20 cellular contexts compared by ENCODE assay signal in genomic region chr2:37618326-37618725, GRCh38.
"Had no signal": no experiment of that assay in that cellular context is flagged by ENCODE, and none has a peak within 500 bp of the region (broad histone marks: within the 10 kb centered on the region; RNA-seq: fewer than 3 reads in every experiment).

No MANE protein-coding gene starts in this region.

- DNase-seq: activated CD4-positive, alpha-beta memory T cell treated with anti-CD3 and anti-CD28 coated beads for 36 hours; activated CD4-positive, CD25-positive, alpha-beta regulatory T cell treated with anti-CD3 and anti-CD28 coated beads, Interleukin-2, amount 50 U/mL, for 72 hours; activated effector memory CD4-positive, alpha-beta T cell treated with anti-CD3 and anti-CD28 coated beads, Interleukin-2, amount 50 U/mL, for 16 hours; activated naive CD8-positive, alpha-beta T cell treated with anti-CD3 and anti-CD28 coated beads, Interleukin-2, amount 10 ng/mL, durations not matched to agents 7 days and 5 days; activated T-cell treated with anti-CD3 and anti-CD28 coated beads, Interleukin-2, amount 50 U/mL, for 4 hours; anterior cingulate cortex; brain microvascular endothelial cell; cerebellar nuclear complex; effector memory CD4-positive, alpha-beta T cell; foreskin fibroblast; glutamatergic neuron; hypothalamus; kidney; left lung; mucosa of descending colon; naive thymus-derived CD4-positive, alpha-beta T cell; pancreas; sigmoid colon; spleen; T1000 had no signal

- ATAC-seq: activated T-cell treated with anti-CD3 and anti-CD28 coated beads, Interleukin-2, amount 50 U/mL, for 4 hours; left lung; naive thymus-derived CD4-positive, alpha-beta T cell had no signal

- H3K36me3 Mint-ChIP-seq: activated naive CD8-positive, alpha-beta T cell treated with anti-CD3 and anti-CD28 coated beads, Interleukin-2, amount 10 ng/mL, durations not matched to agents 7 days and 5 days had no signal

- H3K4me3 Mint-ChIP-seq: activated CD4-positive, alpha-beta memory T cell treated with anti-CD3 and anti-CD28 coated beads for 36 hours; activated naive CD8-positive, alpha-beta T cell treated with anti-CD3 and anti-CD28 coated beads, Interleukin-2, amount 10 ng/mL, durations not matched to agents 7 days and 5 days; activated T-cell treated with anti-CD3 and anti-CD28 coated beads, Interleukin-2, amount 50 U/mL, for 4 hours; naive thymus-derived CD4-positive, alpha-beta T cell had no signal

- H3K27ac ChIP-seq: brain microvascular endothelial cell, sigmoid colon had no signal

- H3K27me3 Mint-ChIP-seq: activated CD4-positive, alpha-beta memory T cell treated with anti-CD3 and anti-CD28 coated beads for 36 hours; activated naive CD8-positive, alpha-beta T cell treated with anti-CD3 and anti-CD28 coated beads, Interleukin-2, amount 10 ng/mL, durations not matched to agents 7 days and 5 days had no signal

- H3K27ac Mint-ChIP-seq: activated CD4-positive, alpha-beta memory T cell treated with anti-CD3 and anti-CD28 coated beads for 36 hours; activated naive CD8-positive, alpha-beta T cell treated with anti-CD3 and anti-CD28 coated beads, Interleukin-2, amount 10 ng/mL, durations not matched to agents 7 days and 5 days had no signal

- H3K27me3 ChIP-seq: brain microvascular endothelial cell, left lung, pancreas, sigmoid colon, spleen had no signal

- H3K9me3 ChIP-seq: left lung, mucosa of descending colon, pancreas, sigmoid colon, spleen had no signal

- H3K4me3 ChIP-seq: mucosa of descending colon, pancreas, sigmoid colon had no signal

- H3K36me3 ChIP-seq: brain microvascular endothelial cell, left lung, pancreas, sigmoid colon, spleen had no signal

- H3K9me3 Mint-ChIP-seq: activated CD4-positive, alpha-beta memory T cell treated with anti-CD3 and anti-CD28 coated beads for 36 hours; activated naive CD8-positive, alpha-beta T cell treated with anti-CD3 and anti-CD28 coated beads, Interleukin-2, amount 10 ng/mL, durations not matched to agents 7 days and 5 days had no signal
